2 cellular contexts compared by ENCODE assay signal in the genomic region with DNA sequence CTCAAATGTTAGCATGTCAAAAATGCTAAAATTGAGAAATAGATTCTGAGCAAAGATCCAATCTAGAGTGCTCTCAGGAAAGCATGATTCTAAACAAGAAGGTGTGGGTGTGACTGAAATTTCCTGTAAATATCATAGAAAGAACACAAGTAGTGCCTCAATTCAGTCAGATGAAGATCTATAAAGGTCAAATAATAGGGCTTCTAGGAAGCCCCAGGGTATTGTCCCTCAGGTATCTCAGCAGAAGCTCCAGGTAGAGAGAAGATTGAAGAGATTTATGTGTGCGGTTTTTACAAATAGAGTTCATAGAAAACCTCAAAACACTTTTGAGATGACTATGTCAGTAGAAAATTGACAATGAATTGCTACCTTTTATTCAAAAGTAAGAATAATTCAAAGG.
TF ChIP-seq lines count a peak whose summit lies in the region.

No MANE protein-coding gene starts in this region.

TF ChIP-seq in GM12878, 131 proteins besides CTCF, POLR2A, EP300 and RAD21:
- TF ChIP-seq CBFB (IDR thresholded peaks at IDR 0.05; ENCODE audit: low read depth) (peak; percentile 59; the same call in 1 of the 2 replicates), SMC3 (IDR thresholded peaks at IDR 0.05; ENCODE audit: borderline replicate concordance, low read length) (no peak), GABPA (IDR thresholded peaks at IDR 0.05; ENCODE audit: low read depth) (peak; percentile 21; the same call in 1 of the 2 replicates), MEF2A (IDR thresholded peaks at IDR 0.05; ENCODE audit: insufficient read depth, low read depth, low read length) (0 out of 2 replicates have a peak, but pooled peaks have one; percentile 30), RUNX3 (IDR thresholded peaks at IDR 0.05; ENCODE audit: low read length) (peak; percentile 95), BCL11A (IDR thresholded peaks at IDR 0.05; ENCODE audit: low read depth, low read length) (0 out of 2 replicates have a peak, but pooled peaks have one; percentile 12), CREB1 (IDR thresholded peaks at IDR 0.05; ENCODE audit: low read depth) (0 out of 2 replicates have a peak, but pooled peaks have one; percentile 16), NFIC (IDR thresholded peaks at IDR 0.05; ENCODE audit: low read depth, low read length) (peak; percentile 74), TAF1 (IDR thresholded peaks at IDR 0.05; ENCODE audit: borderline replicate concordance, low read depth, low read length) (no peak), FOXM1 (IDR thresholded peaks at IDR 0.05; ENCODE audit: low read depth, low read length) (peak; percentile 49; the same call in 1 of the 2 replicates), KLF5 (IDR thresholded peaks at IDR 0.05; ENCODE audit: partially characterized antibody) (no peak), TCF7 (IDR thresholded peaks at IDR 0.05; ENCODE audit: borderline replicate concordance) (0 out of 2 replicates have a peak, but pooled peaks have one; percentile 42), JUNB (IDR thresholded peaks at IDR 0.05) (peak; percentile 89)
- TF ChIP-seq, protein P1, sequence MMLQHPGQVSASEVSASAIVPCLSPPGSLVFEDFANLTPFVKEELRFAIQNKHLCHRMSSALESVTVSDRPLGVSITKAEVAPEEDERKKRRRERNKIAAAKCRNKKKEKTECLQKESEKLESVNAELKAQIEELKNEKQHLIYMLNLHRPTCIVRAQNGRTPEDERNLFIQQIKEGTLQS (IDR thresholded peaks at IDR 0.05; ENCODE audit: borderline replicate concordance, extremely low read depth, low read depth, low read length) = no peak

TF ChIP-seq in GM12891, 5 proteins besides CTCF, POLR2A, EP300 and RAD21 (continued from another document):
- TF ChIP-seq POU2F2 (IDR thresholded peaks at IDR 0.05; ENCODE audit: low read depth, low read length) (no peak), POLR2AphosphoS5 (IDR thresholded peaks at IDR 0.05; ENCODE audit: low read depth, low read length) (no peak), TAF1 (IDR thresholded peaks at IDR 0.05; ENCODE audit: low read depth, low read length) (no peak), SPI1 (IDR thresholded peaks at IDR 0.05; ENCODE audit: low read depth, low read length) (no peak)
